ENCODE assay signal across 19 cellular contexts in genomic region chr10:118842826-118843624, GRCh38.
"Had no signal": no experiment of that assay in that cellular context is flagged by ENCODE, and none has a peak within 500 bp of the region (broad histone marks: within the 10 kb centered on the region; RNA-seq: fewer than 3 reads in every experiment).

No MANE protein-coding gene starts in this region.

- H3K4me1 Mint-ChIP-seq: natural killer cell had no signal

- DNase-seq: activated CD4-positive, alpha-beta T cell treated with anti-CD3 and anti-CD28 coated beads for 1 hour; activated naive CD4-positive, alpha-beta T cell treated with Interleukin-2 at 50 U/mL for 16 hours; activated naive CD8-positive, alpha-beta T cell treated with anti-CD3 and anti-CD28 coated beads for 36 hours; activated T-cell treated with anti-CD3 and anti-CD28 coated beads, Interleukin-2, amount 50 U/mL, for 48 hours; amniotic stem cell; effector CD4-positive, alpha-beta T cell; left lung; natural killer cell; ovary; spleen; stimulated activated CD4-positive, alpha-beta T cell treated with anti-CD3 and anti-CD28 coated beads, Interleukin-4, amount 100 ng/mL, for 1 hour; stimulated activated naive CD4-positive, alpha-beta T cell; testis had no signal

- H3K9me3 Mint-ChIP-seq: dendritic cell treated with granulocyte-macrophage colony-stimulating factor and Interleukin-4, amounts not matched to agents 40 ng/mL and 50 ng/mL, for 4 days; natural killer cell; T-helper 2 cell treated with Interferon-gamma antibody and Interleukin-4, amounts not matched to agents 5 μg/mL and 100 μg/mL, for 36 hours; type B pancreatic cell had no signal

- H3K9me3 ChIP-seq: left lung, neutrophil, ovary, prostate gland, spleen, testis had no signal

- H3K4me1 ChIP-seq: left lung, prostate gland, testis had no signal

- H3K36me3 Mint-ChIP-seq: activated naive CD8-positive, alpha-beta T cell treated with anti-CD3 and anti-CD28 coated beads for 36 hours; natural killer cell; type B pancreatic cell had no signal

- H3K4me3 ChIP-seq: left lung, ovary, prostate gland, spleen, testis had no signal

- H3K27ac Mint-ChIP-seq: activated naive CD8-positive, alpha-beta T cell treated with anti-CD3 and anti-CD28 coated beads for 36 hours; dendritic cell treated with granulocyte-macrophage colony-stimulating factor and Interleukin-4, amounts not matched to agents 40 ng/mL and 50 ng/mL, for 4 days; natural killer cell; T-helper 2 cell treated with Interferon-gamma antibody and Interleukin-4, amounts not matched to agents 5 μg/mL and 100 μg/mL, for 36 hours; type B pancreatic cell had no signal

- ATAC-seq: left lung, natural killer cell had no signal

- H3K27ac ChIP-seq: foreskin keratinocyte, left lung, neutrophil, ovary, prostate gland, spleen, testis had no signal

- H3K4me3 Mint-ChIP-seq: activated naive CD8-positive, alpha-beta T cell treated with anti-CD3 and anti-CD28 coated beads for 36 hours; dendritic cell treated with granulocyte-macrophage colony-stimulating factor and Interleukin-4, amounts not matched to agents 40 ng/mL and 50 ng/mL, for 4 days; natural killer cell; T-helper 2 cell treated with Interferon-gamma antibody and Interleukin-4, amounts not matched to agents 5 μg/mL and 100 μg/mL, for 36 hours; type B pancreatic cell had no signal

- H3K27me3 ChIP-seq: foreskin keratinocyte, left lung, neutrophil, ovary, testis had no signal

- H3K27me3 Mint-ChIP-seq: activated naive CD8-positive, alpha-beta T cell treated with anti-CD3 and anti-CD28 coated beads for 36 hours; type B pancreatic cell had no signal

- H3K36me3 ChIP-seq: left lung, neutrophil, ovary, prostate gland, spleen had no signal
